In genomic region chr6:33318426-33319073, GRCh38 we compare ENCODE assay signal across 8 cellular contexts. TPM values are rescaled to one million over a fixed set of nuclear protein-coding genes. Genes with fewer than 3 reads are reported as not detected.
DNase-seq lines count a peak whose midpoint lies in the region; ATAC-seq and TF ChIP-seq lines count a peak whose summit lies in the region.

No MANE protein-coding gene starts in this region.

- H3K4me1 Mint-ChIP-seq in activated naive CD4-positive, alpha-beta T cell treated with anti-CD3 and anti-CD28 coated beads, Interleukin-2, amount 50 U/mL, for 24 hours: peaks cover 82% of the 10 kb centered on the region
- H3K4me1 Mint-ChIP-seq in brain: peaks cover 90% of the 10 kb centered on the region

- H3K9me3 ChIP-seq in mesodermal cell (ENCODE audit: control insufficient read depth, low read length): no peaks in the 10 kb centered on the region
- H3K9me3 ChIP-seq in upper lobe of right lung: no peaks in the 10 kb centered on the region

- H3K4me1 ChIP-seq in mesodermal cell (ENCODE audit: control insufficient read depth, insufficient read depth, low read length, poor library complexity, severe bottlenecking) (peaks cover 36% of the 10 kb centered on the region), upper lobe of right lung (peaks cover 57% of the 10 kb centered on the region)

- H3K4me3 ChIP-seq in mesodermal cell (ENCODE audit: extremely low read depth, insufficient read depth, low read length, poor library complexity, severe bottlenecking) (peak overlapping the region; percentile 58), upper lobe of right lung (peak overlapping the region; percentile 60)

- WGBS in mesodermal cell (ENCODE audit: insufficient coverage in 2 of 2), 2 experiments: 56 to 79% methylated on average over 4 to 5 of the region's 8 CpGs

- H3K9me3 Mint-ChIP-seq in activated naive CD4-positive, alpha-beta T cell treated with anti-CD3 and anti-CD28 coated beads, Interleukin-2, amount 50 U/mL, for 24 hours: no peaks in the 10 kb centered on the region
- H3K9me3 Mint-ChIP-seq in brain: peaks cover 0 to 7% (median 0%) of the 10 kb centered on the region in 5 experiments

- H3K36me3 ChIP-seq in mesodermal cell (ENCODE audit: control insufficient read depth, insufficient read depth, low read length) (peaks cover 43% of the 10 kb centered on the region), upper lobe of right lung (peaks cover 28% of the 10 kb centered on the region)

- no peak for ATAC-seq in upper lobe of right lung
- no peak for ATAC-seq in HG03378 (IDR thresholded peaks at IDR 0.05; ENCODE audit: unreplicated experiment)

- TF ChIP-seq CTCF in brain (conservative IDR thresholded peaks at IDR 0.05) (no peak), upper lobe of right lung (IDR thresholded peaks at IDR 0.05) (no peak)

- H3K27ac ChIP-seq in mesodermal cell (ENCODE audit: low read depth, low read length, severe bottlenecking) (peak overlapping the region; percentile 88), upper lobe of right lung (peak overlapping the region; percentile 65)

- peak overlapping the region; percentile 95 for H3K4me3 Mint-ChIP-seq in activated naive CD4-positive, alpha-beta T cell treated with anti-CD3 and anti-CD28 coated beads, Interleukin-2, amount 50 U/mL, for 24 hours
- H3K4me3 Mint-ChIP-seq in brain: peak overlapping the region; percentile 93 to 99 (median 99)

- H3K36me3 Mint-ChIP-seq in activated naive CD4-positive, alpha-beta T cell treated with anti-CD3 and anti-CD28 coated beads, Interleukin-2, amount 50 U/mL, for 24 hours: peaks cover 22% of the 10 kb centered on the region
- H3K36me3 Mint-ChIP-seq in brain: peaks cover 40% of the 10 kb centered on the region

- no peaks in the 10 kb centered on the region for H3K27me3 Mint-ChIP-seq in activated naive CD4-positive, alpha-beta T cell treated with anti-CD3 and anti-CD28 coated beads, Interleukin-2, amount 50 U/mL, for 24 hours
- H3K27me3 Mint-ChIP-seq in brain: peaks cover 14% of the 10 kb centered on the region

- peak overlapping the region; percentile 96 for H3K27ac Mint-ChIP-seq in activated naive CD4-positive, alpha-beta T cell treated with anti-CD3 and anti-CD28 coated beads, Interleukin-2, amount 50 U/mL, for 24 hours
- peak overlapping the region; percentile 96 to 100 (median 98) for H3K27ac Mint-ChIP-seq in brain

- no peak for DNase-seq in activated naive CD4-positive, alpha-beta T cell treated with anti-CD3 and anti-CD28 coated beads, Interleukin-2, amount 50 U/mL, for 16 hours
- DNase-seq in upper lobe of right lung (no peak), NCI-H2227 treated with DMSO at 0.1 percent for 48 hours (lab: John Stamatoyannopoulos, UW) (no peak), NOMO-1 (lab: John Stamatoyannopoulos, UW; ENCODE audit: unreplicated experiment in 2 of 2) (no peak)

- no peaks in the 10 kb centered on the region for H3K27me3 ChIP-seq in upper lobe of right lung

- intact Hi-C loops in upper lobe of right lung (cut with DNase I): no loop called here

RNA-seq across cellular contexts. Expression of gene ZBTB22, which starts 1.0 kb away (rescaled TPM):
- polyA plus RNA-seq in brain (ENCODE audit: insufficient read depth, low read depth, low replicate concordance): 29.4 TPM
- polyA plus RNA-seq in mesodermal cell (2013, experiment 1 of 2): 21.2 TPM
- 14.2 TPM for polyA plus RNA-seq in mesodermal cell (2013, experiment 2 of 2)
- 26.2 TPM for total RNA-seq in upper lobe of right lung

RNA-seq across cellular contexts. Expression of gene DAXX, which starts 4.2 kb away (rescaled TPM):
- 89.8 TPM for polyA plus RNA-seq in brain (ENCODE audit: insufficient read depth, low read depth, low replicate concordance)
- polyA plus RNA-seq in mesodermal cell (2013, experiment 1 of 2): 40.5 TPM
- polyA plus RNA-seq in mesodermal cell (2013, experiment 2 of 2): 36.8 TPM
- total RNA-seq in upper lobe of right lung: 35.0 TPM

RNA-seq across cellular contexts. Expression of gene TAPBP, which starts 4.7 kb away (rescaled TPM):
- polyA plus RNA-seq in brain (ENCODE audit: insufficient read depth, low read depth, low replicate concordance): 45.5 TPM
- polyA plus RNA-seq in mesodermal cell (2013, experiment 1 of 2): 24.0 TPM
- polyA plus RNA-seq in mesodermal cell (2013, experiment 2 of 2): 19.1 TPM
- total RNA-seq in upper lobe of right lung: 191 TPM

RNA-seq across cellular contexts. Expression of gene RGL2, which starts 19.8 kb away (rescaled TPM):
- polyA plus RNA-seq in brain (ENCODE audit: insufficient read depth, low read depth, low replicate concordance): 44.9 TPM
- 64.2 TPM for polyA plus RNA-seq in mesodermal cell (2013, experiment 1 of 2)
- polyA plus RNA-seq in mesodermal cell (2013, experiment 2 of 2): 53.6 TPM
- 114 TPM for total RNA-seq in upper lobe of right lung

RNA-seq across cellular contexts. Expression of gene PFDN6, which starts 29.1 kb away (rescaled TPM):
- polyA plus RNA-seq in brain (ENCODE audit: insufficient read depth, low read depth, low replicate concordance): 155 TPM
- 92.7 TPM for polyA plus RNA-seq in mesodermal cell (2013, experiment 1 of 2)
- polyA plus RNA-seq in mesodermal cell (2013, experiment 2 of 2): 81.2 TPM
- 39.3 TPM for total RNA-seq in upper lobe of right lung
